ENCODE assay signal across 2 cellular contexts in genomic region chr7:5448378-5449042, GRCh38.
TF ChIP-seq lines count a peak whose summit lies in the region.

No MANE protein-coding gene starts in this region.

TF ChIP-seq in IMR-90, 13 proteins besides CTCF, POLR2A, EP300 and RAD21:
- TF ChIP-seq FOS (IDR thresholded peaks at IDR 0.05; ENCODE audit: low read depth, low read length) (no peak), USF2 (IDR thresholded peaks at IDR 0.05; ENCODE audit: low read depth, low read length) (no peak), RFX5 (IDR thresholded peaks at IDR 0.05; ENCODE audit: low read depth, low read length) (no peak), MAZ (IDR thresholded peaks at IDR 0.05; ENCODE audit: borderline replicate concordance, low read depth, low read length) (no peak), CEBPB (IDR thresholded peaks at IDR 0.05; ENCODE audit: low read depth, low read length) (no peak), BHLHE40 (IDR thresholded peaks at IDR 0.05; ENCODE audit: low read depth, low read length) (no peak), MXI1 (IDR thresholded peaks at IDR 0.05; ENCODE audit: borderline replicate concordance, low read depth, low read length) (no peak), RCOR1 (IDR thresholded peaks at IDR 0.05; ENCODE audit: insufficient replicate concordance, low read length) (no peak), NFE2L2 (IDR thresholded peaks at IDR 0.05; ENCODE audit: low read depth, low read length) (no peak)

TF ChIP-seq in H1, 55 proteins besides CTCF, POLR2A, EP300 and RAD21:
- TF ChIP-seq SP4 (IDR thresholded peaks at IDR 0.05; ENCODE audit: low read length) (no peak), CEBPB (IDR thresholded peaks at IDR 0.05; ENCODE audit: low read depth, low read length) (no peak), NANOG (IDR thresholded peaks at IDR 0.05; ENCODE audit: insufficient read depth, low read depth, low read length, poor library complexity, severe bottlenecking) (no peak), TEAD4 (IDR thresholded peaks at IDR 0.05; ENCODE audit: low read depth, low read length) (peak; percentile 75), KDM1A (IDR thresholded peaks at IDR 0.05; ENCODE audit: borderline replicate concordance, low read length) (no peak), ASH2L (IDR thresholded peaks at IDR 0.05; ENCODE audit: low read length) (peak; percentile 22), RXRA (IDR thresholded peaks at IDR 0.05; ENCODE audit: insufficient read depth, low read depth, low read length) (no peak), SP1 (IDR thresholded peaks at IDR 0.05; ENCODE audit: low read depth, low read length) (no peak), SIX5 (IDR thresholded peaks at IDR 0.05; ENCODE audit: low read depth, low read length) (no peak), MAFK (IDR thresholded peaks at IDR 0.05; ENCODE audit: low read depth, low read length) (no peak)
